In genomic region chr2:170770008-170770303, GRCh38 we compare ENCODE assay signal across 8 cellular contexts. TPM values are rescaled to one million over a fixed set of nuclear protein-coding genes. Genes with fewer than 3 reads are reported as not detected.
DNase-seq lines count a peak whose midpoint lies in the region; ATAC-seq and TF ChIP-seq lines count a peak whose summit lies in the region.

No MANE protein-coding gene starts in this region.

- peak overlapping the region; percentile 85 for H3K4me3 Mint-ChIP-seq in activated CD4-positive, alpha-beta T cell treated with anti-CD3 and anti-CD28 coated beads, Interleukin-2, amount 10 ng/mL, durations not matched to agents 24 days and 14 days
- peak overlapping the region; percentile 85 to 90 for H3K4me3 Mint-ChIP-seq in effector memory CD8-positive, alpha-beta T cell
- peak overlapping the region; percentile 87 for H3K4me3 Mint-ChIP-seq in neural crest cell

- DNase-seq in activated CD4-positive, alpha-beta T cell treated with anti-CD3 and anti-CD28 coated beads, Interleukin-2, amount 10 ng/mL, durations not matched to agents 24 days and 14 days, result no peak
- no peak for DNase-seq in activated CD4-positive, alpha-beta T cell treated with anti-CD3 and anti-CD28 coated beads for 1 hour
- DNase-seq in NCI-H345 treated with DMSO at 0.1 percent for 48 hours (lab: John Stamatoyannopoulos, UW; ENCODE audit: unreplicated experiment), result peak; percentile 44
- no peak for DNase-seq in effector memory CD8-positive, alpha-beta T cell
- DNase-seq in neural crest cell (ENCODE audit: low read depth, low spot score), result no peak
- no peak for DNase-seq in islet precursor cell
- no peak for DNase-seq in stimulated activated CD4-positive, alpha-beta T cell treated with anti-CD3 and anti-CD28 coated beads, Interleukin-15, amount 100 ng/mL, for 24 hours

- H3K9me3 Mint-ChIP-seq in activated CD4-positive, alpha-beta T cell treated with anti-CD3 and anti-CD28 coated beads, Interleukin-2, amount 10 ng/mL, durations not matched to agents 24 days and 14 days, result no peaks in the 10 kb centered on the region
- H3K9me3 Mint-ChIP-seq in effector memory CD8-positive, alpha-beta T cell, result no peaks in the 10 kb centered on the region
- no peaks in the 10 kb centered on the region for H3K9me3 Mint-ChIP-seq in neural crest cell

- ATAC-seq in effector memory CD8-positive, alpha-beta T cell (replicated peaks), result no peak
- ATAC-seq in HG03520 (IDR thresholded peaks at IDR 0.05; ENCODE audit: unreplicated experiment), result no peak

- TF ChIP-seq CTCF in neural crest cell (conservative IDR thresholded peaks at IDR 0.05), result no peak

- no peak overlapping the region for H3K27ac Mint-ChIP-seq in activated CD4-positive, alpha-beta T cell treated with anti-CD3 and anti-CD28 coated beads, Interleukin-2, amount 10 ng/mL, durations not matched to agents 24 days and 14 days
- H3K27ac Mint-ChIP-seq in effector memory CD8-positive, alpha-beta T cell, result no peak overlapping the region
- no peak overlapping the region for H3K27ac Mint-ChIP-seq in neural crest cell (ENCODE audit: unreplicated experiment)

- H3K36me3 Mint-ChIP-seq in activated CD4-positive, alpha-beta T cell treated with anti-CD3 and anti-CD28 coated beads, Interleukin-2, amount 10 ng/mL, durations not matched to agents 24 days and 14 days (ENCODE audit: low read depth), result no peaks in the 10 kb centered on the region
- no peaks in the 10 kb centered on the region for H3K36me3 Mint-ChIP-seq in effector memory CD8-positive, alpha-beta T cell (ENCODE audit: insufficient read depth)
- H3K36me3 Mint-ChIP-seq in neural crest cell (ENCODE audit: low read depth), result no peaks in the 10 kb centered on the region

- peaks cover 28% of the 10 kb centered on the region for H3K27me3 Mint-ChIP-seq in activated CD4-positive, alpha-beta T cell treated with anti-CD3 and anti-CD28 coated beads, Interleukin-2, amount 10 ng/mL, durations not matched to agents 24 days and 14 days
- H3K27me3 Mint-ChIP-seq in effector memory CD8-positive, alpha-beta T cell, result peaks cover 4 to 14% of the 10 kb centered on the region in 2 donors
- peaks cover 28% of the 10 kb centered on the region for H3K27me3 Mint-ChIP-seq in neural crest cell (ENCODE audit: low read depth)

- peaks cover 5% of the 10 kb centered on the region for H3K4me1 Mint-ChIP-seq in activated CD4-positive, alpha-beta T cell treated with anti-CD3 and anti-CD28 coated beads, Interleukin-2, amount 10 ng/mL, durations not matched to agents 24 days and 14 days
- peaks cover 8 to 10% of the 10 kb centered on the region in 2 donors for H3K4me1 Mint-ChIP-seq in effector memory CD8-positive, alpha-beta T cell (ENCODE audit: low read depth in 2 of 2)
- peaks cover 13% of the 10 kb centered on the region for H3K4me1 Mint-ChIP-seq in neural crest cell

- intact Hi-C loops in activated CD4-positive, alpha-beta T cell treated with anti-CD3 and anti-CD28 coated beads, Interleukin-2, amount 10 ng/mL, durations not matched to agents 24 days and 14 days (cut with micrococcal nuclease), result loop anchor here (2.0 kb wide), 3 partner anchors 47 to 409 kb away; partner anchors contain the start of genes GAD1 and SP5

RNA-seq across cellular contexts. Expression of gene ERICH2, which starts 0.2 kb away (rescaled TPM):
- not detected in 2 replicates for total RNA-seq in activated CD4-positive, alpha-beta T cell treated with anti-CD3 and anti-CD28 coated beads, Interleukin-2, amount 10 ng/mL, durations not matched to agents 24 days and 14 days
- not detected in 2 replicates for total RNA-seq in neural crest cell

RNA-seq across cellular contexts. Expression of gene GAD1, which starts 46.7 kb away (rescaled TPM):
- total RNA-seq in activated CD4-positive, alpha-beta T cell treated with anti-CD3 and anti-CD28 coated beads, Interleukin-2, amount 10 ng/mL, durations not matched to agents 24 days and 14 days, result 10.8 and 13.3 TPM in 2 replicates
- 0.39 and 0.82 TPM in 2 replicates for total RNA-seq in neural crest cell

RNA-seq across cellular contexts. Expression of gene SP5, which starts 54.8 kb away (rescaled TPM):
- total RNA-seq in activated CD4-positive, alpha-beta T cell treated with anti-CD3 and anti-CD28 coated beads, Interleukin-2, amount 10 ng/mL, durations not matched to agents 24 days and 14 days, result 0.09 TPM in 1 of 2 replicates, not detected in the other
- 3.5 and 6.4 TPM in 2 replicates for total RNA-seq in neural crest cell
